Comparison of ENCODE assay signal across 1 cellular context in the genomic region with DNA sequence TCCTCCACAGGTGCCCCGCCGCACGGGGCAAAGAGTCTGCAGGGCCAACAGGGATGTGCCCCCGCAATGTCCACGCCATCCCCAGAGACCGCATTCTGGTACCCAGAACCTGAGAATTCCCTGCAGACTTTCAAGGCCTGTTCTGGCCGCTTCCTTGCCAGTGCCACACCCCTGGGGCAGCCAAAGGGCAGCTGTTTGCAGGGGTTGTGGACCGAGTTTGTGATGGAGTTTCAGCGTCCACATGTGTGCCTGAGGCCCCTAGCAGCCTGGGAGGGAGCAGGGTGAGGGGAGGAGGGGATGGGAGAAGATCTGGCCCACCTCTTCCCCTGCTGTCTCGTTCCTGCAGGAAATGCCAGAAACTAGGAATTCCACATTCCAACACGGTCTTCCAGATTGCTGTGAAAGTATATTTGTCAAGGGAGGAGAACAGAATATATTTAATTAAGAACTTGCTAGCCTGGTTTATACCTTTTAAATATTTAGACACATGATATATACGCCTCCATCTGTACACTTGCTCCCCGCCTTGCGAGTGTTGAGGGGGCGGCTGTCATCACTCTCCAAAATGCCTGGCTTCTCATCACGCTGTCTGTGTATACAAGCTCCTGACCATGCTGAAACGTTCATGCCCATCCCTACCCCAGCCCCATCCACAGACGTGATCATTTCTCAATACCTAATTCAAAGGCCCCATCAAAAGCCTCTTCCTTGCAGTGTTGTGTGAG.
TF ChIP-seq lines count a peak whose summit lies in the region.

No MANE protein-coding gene starts in this region.

TF ChIP-seq in GM23338, 12 proteins besides CTCF, POLR2A, EP300 and RAD21 (continued from another document):
- TF ChIP-seq, protein P1, sequence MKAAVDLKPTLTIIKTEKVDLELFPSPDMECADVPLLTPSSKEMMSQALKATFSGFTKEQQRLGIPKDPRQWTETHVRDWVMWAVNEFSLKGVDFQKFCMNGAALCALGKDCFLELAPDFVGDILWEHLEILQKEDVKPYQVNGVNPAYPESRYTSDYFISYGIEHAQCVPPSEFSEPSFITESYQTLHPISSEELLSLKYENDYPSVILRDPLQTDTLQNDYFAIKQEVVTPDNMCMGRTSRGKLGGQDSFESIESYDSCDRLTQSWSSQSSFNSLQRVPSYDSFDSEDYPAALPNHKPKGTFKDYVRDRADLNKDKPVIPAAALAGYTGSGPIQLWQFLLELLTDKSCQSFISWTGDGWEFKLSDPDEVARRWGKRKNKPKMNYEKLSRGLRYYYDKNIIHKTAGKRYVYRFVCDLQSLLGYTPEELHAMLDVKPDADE (IDR thresholded peaks at IDR 0.05): no peak
- TF ChIP-seq, protein P2, sequence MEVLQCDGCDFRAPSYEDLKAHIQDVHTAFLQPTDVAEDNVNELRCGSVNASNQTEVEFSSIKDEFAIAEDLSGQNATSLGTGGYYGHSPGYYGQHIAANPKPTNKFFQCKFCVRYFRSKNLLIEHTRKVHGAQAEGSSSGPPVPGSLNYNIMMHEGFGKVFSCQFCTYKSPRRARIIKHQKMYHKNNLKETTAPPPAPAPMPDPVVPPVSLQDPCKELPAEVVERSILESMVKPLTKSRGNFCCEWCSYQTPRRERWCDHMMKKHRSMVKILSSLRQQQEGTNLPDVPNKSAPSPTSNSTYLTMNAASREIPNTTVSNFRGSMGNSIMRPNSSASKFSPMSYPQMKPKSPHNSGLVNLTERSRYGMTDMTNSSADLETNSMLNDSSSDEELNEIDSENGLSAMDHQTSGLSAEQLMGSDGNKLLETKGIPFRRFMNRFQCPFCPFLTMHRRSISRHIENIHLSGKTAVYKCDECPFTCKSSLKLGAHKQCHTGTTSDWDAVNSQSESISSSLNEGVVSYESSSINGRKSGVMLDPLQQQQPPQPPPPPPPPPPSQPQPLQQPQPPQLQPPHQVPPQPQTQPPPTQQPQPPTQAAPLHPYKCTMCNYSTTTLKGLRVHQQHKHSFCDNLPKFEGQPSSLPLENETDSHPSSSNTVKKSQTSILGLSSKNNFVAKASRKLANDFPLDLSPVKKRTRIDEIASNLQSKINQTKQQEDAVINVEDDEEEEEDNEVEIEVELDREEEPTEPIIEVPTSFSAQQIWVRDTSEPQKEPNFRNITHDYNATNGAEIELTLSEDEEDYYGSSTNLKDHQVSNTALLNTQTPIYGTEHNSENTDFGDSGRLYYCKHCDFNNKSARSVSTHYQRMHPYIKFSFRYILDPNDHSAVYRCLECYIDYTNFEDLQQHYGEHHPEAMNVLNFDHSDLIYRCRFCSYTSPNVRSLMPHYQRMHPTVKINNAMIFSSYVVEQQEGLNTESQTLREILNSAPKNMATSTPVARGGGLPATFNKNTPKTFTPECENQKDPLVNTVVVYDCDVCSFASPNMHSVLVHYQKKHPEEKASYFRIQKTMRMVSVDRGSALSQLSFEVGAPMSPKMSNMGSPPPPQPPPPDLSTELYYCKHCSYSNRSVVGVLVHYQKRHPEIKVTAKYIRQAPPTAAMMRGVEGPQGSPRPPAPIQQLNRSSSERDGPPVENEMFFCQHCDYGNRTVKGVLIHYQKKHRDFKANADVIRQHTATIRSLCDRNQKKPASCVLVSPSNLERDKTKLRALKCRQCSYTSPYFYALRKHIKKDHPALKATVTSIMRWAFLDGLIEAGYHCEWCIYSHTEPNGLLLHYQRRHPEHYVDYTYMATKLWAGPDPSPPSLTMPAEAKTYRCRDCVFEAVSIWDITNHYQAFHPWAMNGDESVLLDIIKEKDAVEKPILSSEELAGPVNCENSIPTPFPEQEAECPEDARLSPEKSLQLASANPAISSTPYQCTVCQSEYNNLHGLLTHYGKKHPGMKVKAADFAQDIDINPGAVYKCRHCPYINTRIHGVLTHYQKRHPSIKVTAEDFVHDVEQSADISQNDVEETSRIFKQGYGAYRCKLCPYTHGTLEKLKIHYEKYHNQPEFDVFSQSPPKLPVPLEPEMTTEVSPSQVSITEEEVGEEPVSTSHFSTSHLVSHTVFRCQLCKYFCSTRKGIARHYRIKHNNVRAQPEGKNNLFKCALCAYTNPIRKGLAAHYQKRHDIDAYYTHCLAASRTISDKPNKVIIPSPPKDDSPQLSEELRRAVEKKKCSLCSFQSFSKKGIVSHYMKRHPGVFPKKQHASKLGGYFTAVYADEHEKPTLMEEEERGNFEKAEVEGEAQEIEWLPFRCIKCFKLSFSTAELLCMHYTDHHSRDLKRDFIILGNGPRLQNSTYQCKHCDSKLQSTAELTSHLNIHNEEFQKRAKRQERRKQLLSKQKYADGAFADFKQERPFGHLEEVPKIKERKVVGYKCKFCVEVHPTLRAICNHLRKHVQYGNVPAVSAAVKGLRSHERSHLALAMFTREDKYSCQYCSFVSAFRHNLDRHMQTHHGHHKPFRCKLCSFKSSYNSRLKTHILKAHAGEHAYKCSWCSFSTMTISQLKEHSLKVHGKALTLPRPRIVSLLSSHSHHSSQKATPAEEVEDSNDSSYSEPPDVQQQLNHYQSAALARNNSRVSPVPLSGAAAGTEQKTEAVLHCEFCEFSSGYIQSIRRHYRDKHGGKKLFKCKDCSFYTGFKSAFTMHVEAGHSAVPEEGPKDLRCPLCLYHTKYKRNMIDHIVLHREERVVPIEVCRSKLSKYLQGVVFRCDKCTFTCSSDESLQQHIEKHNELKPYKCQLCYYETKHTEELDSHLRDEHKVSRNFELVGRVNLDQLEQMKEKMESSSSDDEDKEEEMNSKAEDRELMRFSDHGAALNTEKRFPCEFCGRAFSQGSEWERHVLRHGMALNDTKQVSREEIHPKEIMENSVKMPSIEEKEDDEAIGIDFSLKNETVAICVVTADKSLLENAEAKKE (CRISPR knock-in tag; IDR thresholded peaks at IDR 0.05): no peak
- TF ChIP-seq JUNB (IDR thresholded peaks at IDR 0.05; ENCODE audit: unreplicated experiment) (no peak), NANOG (IDR thresholded peaks at IDR 0.05; ENCODE audit: borderline replicate concordance) (no peak), EZH2 (IDR thresholded peaks at IDR 0.05; ENCODE audit: low read depth, unreplicated experiment) (no peak), CREB1 (CRISPR knock-in tag; IDR thresholded peaks at IDR 0.05; ENCODE audit: low read depth) (no peak)
- TF ChIP-seq, protein P3, sequence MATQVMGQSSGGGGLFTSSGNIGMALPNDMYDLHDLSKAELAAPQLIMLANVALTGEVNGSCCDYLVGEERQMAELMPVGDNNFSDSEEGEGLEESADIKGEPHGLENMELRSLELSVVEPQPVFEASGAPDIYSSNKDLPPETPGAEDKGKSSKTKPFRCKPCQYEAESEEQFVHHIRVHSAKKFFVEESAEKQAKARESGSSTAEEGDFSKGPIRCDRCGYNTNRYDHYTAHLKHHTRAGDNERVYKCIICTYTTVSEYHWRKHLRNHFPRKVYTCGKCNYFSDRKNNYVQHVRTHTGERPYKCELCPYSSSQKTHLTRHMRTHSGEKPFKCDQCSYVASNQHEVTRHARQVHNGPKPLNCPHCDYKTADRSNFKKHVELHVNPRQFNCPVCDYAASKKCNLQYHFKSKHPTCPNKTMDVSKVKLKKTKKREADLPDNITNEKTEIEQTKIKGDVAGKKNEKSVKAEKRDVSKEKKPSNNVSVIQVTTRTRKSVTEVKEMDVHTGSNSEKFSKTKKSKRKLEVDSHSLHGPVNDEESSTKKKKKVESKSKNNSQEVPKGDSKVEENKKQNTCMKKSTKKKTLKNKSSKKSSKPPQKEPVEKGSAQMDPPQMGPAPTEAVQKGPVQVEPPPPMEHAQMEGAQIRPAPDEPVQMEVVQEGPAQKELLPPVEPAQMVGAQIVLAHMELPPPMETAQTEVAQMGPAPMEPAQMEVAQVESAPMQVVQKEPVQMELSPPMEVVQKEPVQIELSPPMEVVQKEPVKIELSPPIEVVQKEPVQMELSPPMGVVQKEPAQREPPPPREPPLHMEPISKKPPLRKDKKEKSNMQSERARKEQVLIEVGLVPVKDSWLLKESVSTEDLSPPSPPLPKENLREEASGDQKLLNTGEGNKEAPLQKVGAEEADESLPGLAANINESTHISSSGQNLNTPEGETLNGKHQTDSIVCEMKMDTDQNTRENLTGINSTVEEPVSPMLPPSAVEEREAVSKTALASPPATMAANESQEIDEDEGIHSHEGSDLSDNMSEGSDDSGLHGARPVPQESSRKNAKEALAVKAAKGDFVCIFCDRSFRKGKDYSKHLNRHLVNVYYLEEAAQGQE (IDR thresholded peaks at IDR 0.05; ENCODE audit: unreplicated experiment): no peak
